In the genomic region with DNA sequence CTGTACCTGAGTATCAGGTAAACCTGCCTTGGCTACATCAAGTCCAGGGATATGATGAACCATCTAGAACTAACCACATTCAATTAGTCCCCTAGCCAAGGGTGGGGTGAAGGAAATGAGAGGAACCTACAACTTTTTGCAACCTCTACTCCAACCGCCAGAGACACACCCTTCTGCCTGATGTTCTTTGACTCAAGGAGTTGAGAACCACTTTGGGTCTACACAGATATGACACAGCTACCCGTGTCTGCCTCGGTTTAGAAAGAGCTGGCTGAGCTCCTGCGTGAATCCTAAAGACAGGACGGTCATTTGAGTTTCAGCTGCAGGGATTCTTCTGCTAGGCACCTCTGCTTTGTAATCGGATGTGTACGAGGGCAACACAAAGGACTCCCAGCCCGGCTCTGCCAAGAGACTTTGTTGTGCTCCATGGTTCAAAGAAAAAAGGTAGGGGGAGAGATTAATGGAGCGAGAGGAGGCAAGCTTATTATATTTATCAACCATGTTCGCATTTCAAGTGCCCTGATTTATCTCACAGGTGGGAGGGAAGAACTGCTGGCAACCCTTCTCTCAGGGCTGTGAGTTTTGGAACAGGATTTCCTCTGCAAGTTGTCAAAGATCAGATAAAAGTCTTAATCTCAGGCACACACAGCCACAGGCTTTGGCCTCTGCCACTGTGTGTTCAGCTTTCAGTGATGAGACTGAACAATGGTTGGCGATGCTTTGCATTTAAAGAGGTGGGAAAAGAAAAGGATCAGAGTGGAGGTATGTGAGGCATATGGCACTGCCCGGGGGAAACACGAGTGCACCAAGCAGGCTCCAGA, we compare ENCODE assay signal across 11 cellular contexts. TPM values are rescaled to one million over a fixed set of nuclear protein-coding genes. Genes with fewer than 3 reads are reported as not detected.
DNase-seq lines count a peak whose midpoint lies in the region; ATAC-seq and TF ChIP-seq lines count a peak whose summit lies in the region.
"Had no signal": no experiment of that assay in that cellular context is flagged by ENCODE, and none has a peak within 500 bp of the region (broad histone marks: within the 10 kb centered on the region; RNA-seq: fewer than 3 reads in every experiment).

No MANE protein-coding gene starts in this region.

- H3K4me3 ChIP-seq in CD4-positive, CD25-positive, alpha-beta regulatory T cell (ENCODE audit: low read depth, low read length) = peak overlapping the region; percentile 77
- H3K4me3 ChIP-seq in HL-60 (replicated peaks; ENCODE audit: insufficient read depth, low read length) = no peak overlapping the region

- POLR2A ChIA-PET in activated CD8-positive, alpha-beta T cell treated with anti-CD3 and anti-CD28 coated beads, Interleukin-2, amount 10 ng/mL, durations not matched to agents 7 days and 5 days (lab: Charles Lee) = interaction anchor here (1.0 to 4.6 kb wide), 4 partner anchors 8 to 35 kb away, joined by 4 to 30 read pairs (median 10); a partner anchor contains a TSS

- CTCF ChIA-PET in activated CD8-positive, alpha-beta T cell treated with anti-CD3 and anti-CD28 coated beads, Interleukin-2, amount 10 ng/mL, durations not matched to agents 7 days and 5 days (lab: Charles Lee) = interaction anchor here (0.9 to 3.8 kb wide), 8 partner anchors 8 to 102 kb away, joined by 3 to 13 read pairs (median 4); no protein-coding TSS in a partner anchor

- peak overlapping the region; percentile 81 to 90 (median 85) for H3K4me3 Mint-ChIP-seq in CD4-positive, CD25-positive, alpha-beta regulatory T cell
- peak overlapping the region; percentile 72 for H3K4me3 Mint-ChIP-seq in activated CD8-positive, alpha-beta T cell treated with anti-CD3 and anti-CD28 coated beads, Interleukin-2, amount 10 ng/mL, durations not matched to agents 7 days and 5 days

- H3K36me3 ChIP-seq in CD4-positive, CD25-positive, alpha-beta regulatory T cell (ENCODE audit: control insufficient read depth, insufficient read depth, low read length) = peaks cover 4% of the 10 kb centered on the region

- ATAC-seq in CD4-positive, CD25-positive, alpha-beta regulatory T cell (ENCODE audit: low read depth in 2 of 2) = peak; percentile 32 to 42
- peak; percentile 33 for ATAC-seq in activated CD8-positive, alpha-beta T cell treated with anti-CD3 and anti-CD28 coated beads, Interleukin-2, amount 10 ng/mL, durations not matched to agents 7 days and 5 days
- ATAC-seq in GM18907 (IDR thresholded peaks at IDR 0.05; ENCODE audit: unreplicated experiment) = no peak

- H3K27me3 Mint-ChIP-seq in CD4-positive, CD25-positive, alpha-beta regulatory T cell = peaks cover 7% of the 10 kb centered on the region
- no peaks in the 10 kb centered on the region for H3K27me3 Mint-ChIP-seq in activated CD8-positive, alpha-beta T cell treated with anti-CD3 and anti-CD28 coated beads, Interleukin-2, amount 10 ng/mL, durations not matched to agents 7 days and 5 days (ENCODE audit: low read depth)

- no peak for TF ChIP-seq CTCF in HL-60 (IDR thresholded peaks at IDR 0.05; ENCODE audit: insufficient read depth, low read length)

- H3K9me3 ChIP-seq in CD4-positive, CD25-positive, alpha-beta regulatory T cell (ENCODE audit: control insufficient read depth in 2 of 2, low read length in 2 of 2) = no peaks in the 10 kb centered on the region

- peak overlapping the region; percentile 85 to 99 (median 92) for H3K27ac Mint-ChIP-seq in CD4-positive, CD25-positive, alpha-beta regulatory T cell
- peak overlapping the region; percentile 94 for H3K27ac Mint-ChIP-seq in activated CD8-positive, alpha-beta T cell treated with anti-CD3 and anti-CD28 coated beads, Interleukin-2, amount 10 ng/mL, durations not matched to agents 7 days and 5 days

- peak in 2 of 3 donors; percentile 55 to 79 for DNase-seq in CD4-positive, CD25-positive, alpha-beta regulatory T cell
- DNase-seq in HL-60 (ENCODE audit: low read depth in 1 of 2, low spot score in 1 of 2) (peak in 1 of 2 experiments; percentile 61), lung microvascular endothelial cell (ENCODE audit: low read depth in 2 of 2) (peak; percentile 70 to 87), H4 (ENCODE audit: low spot score) (no peak), A172 (ENCODE audit: low spot score) (no peak), germinal center (ENCODE audit: low spot score) (no peak)
- peak; percentile 56 for DNase-seq in activated CD8-positive, alpha-beta T cell treated with anti-CD3 and anti-CD28 coated beads, Interleukin-2, amount 10 ng/mL, durations not matched to agents 7 days and 5 days
- DNase-seq: activated CD4-positive, CD25-positive, alpha-beta regulatory T cell; NCI-H146 had no signal

- peaks cover 100% of the 10 kb centered on the region for H3K4me1 ChIP-seq in CD4-positive, CD25-positive, alpha-beta regulatory T cell (ENCODE audit: control insufficient read depth, insufficient read depth, low read length, poor library complexity, severe bottlenecking)

- H3K36me3 Mint-ChIP-seq in CD4-positive, CD25-positive, alpha-beta regulatory T cell = peaks cover 13% of the 10 kb centered on the region
- H3K36me3 Mint-ChIP-seq in activated CD8-positive, alpha-beta T cell treated with anti-CD3 and anti-CD28 coated beads, Interleukin-2, amount 10 ng/mL, durations not matched to agents 7 days and 5 days (ENCODE audit: low read depth) = peaks cover 65% of the 10 kb centered on the region

- no peaks in the 10 kb centered on the region for H3K27me3 ChIP-seq in CD4-positive, CD25-positive, alpha-beta regulatory T cell (ENCODE audit: control insufficient read depth, insufficient read depth, low read length)
- H3K27me3 ChIP-seq in HL-60 (ENCODE audit: insufficient read depth, poor library complexity, severe bottlenecking) = no peaks in the 10 kb centered on the region

- peaks cover 50 to 99% (median 88%) of the 10 kb centered on the region in 4 donors for H3K4me1 Mint-ChIP-seq in CD4-positive, CD25-positive, alpha-beta regulatory T cell
- peaks cover 100% of the 10 kb centered on the region for H3K4me1 Mint-ChIP-seq in activated CD8-positive, alpha-beta T cell treated with anti-CD3 and anti-CD28 coated beads, Interleukin-2, amount 10 ng/mL, durations not matched to agents 7 days and 5 days (ENCODE audit: low read depth)

- peaks cover 0 to 1% (median 0%) of the 10 kb centered on the region in 7 donors for H3K9me3 Mint-ChIP-seq in CD4-positive, CD25-positive, alpha-beta regulatory T cell
- no peaks in the 10 kb centered on the region for H3K9me3 Mint-ChIP-seq in activated CD8-positive, alpha-beta T cell treated with anti-CD3 and anti-CD28 coated beads, Interleukin-2, amount 10 ng/mL, durations not matched to agents 7 days and 5 days (ENCODE audit: insufficient read depth)

- peak overlapping the region; percentile 71 for H3K27ac ChIP-seq in CD4-positive, CD25-positive, alpha-beta regulatory T cell (ENCODE audit: insufficient read depth, low read length, poor library complexity, severe bottlenecking)
- peak overlapping the region; percentile 83 for H3K27ac ChIP-seq in HL-60 (replicated peaks)
- H3K27ac ChIP-seq: epithelial cell of prostate had no signal

RNA-seq across cellular contexts. Expression of a gene that starts 35.1 kb away (rescaled TPM):
- 119 TPM for total RNA-seq in CD4-positive, CD25-positive, alpha-beta regulatory T cell
- polyA plus RNA-seq in CD4-positive, CD25-positive, alpha-beta regulatory T cell = 10 to 100 TPM; 58.0 to 72.6 (median 65.5) TPM
- total RNA-seq in activated CD8-positive, alpha-beta T cell treated with anti-CD3 and anti-CD28 coated beads, Interleukin-2, amount 10 ng/mL, durations not matched to agents 7 days and 5 days = 10 to 100 TPM; 83.4 to 93.4 TPM
- total RNA-seq in lung microvascular endothelial cell = 95.5 and 119 TPM in 2 replicates
- total RNA-seq in H4 (2014; rRNA removed; shearing (Covaris generic)) = 4.6 and 4.9 TPM in 2 replicates
- total RNA-seq in A172 (2014; rRNA removed; shearing (Covaris generic)) = 3.6 and 6.1 TPM in 2 replicates

Comparison
In these comparisons a context has a peak if more than half of its experiments do, and no peak if none do; other contexts are left out.
1. DNase-seq: peak in CD4-positive, CD25-positive, alpha-beta regulatory T cell (2 of 3), activated CD8-positive, alpha-beta T cell treated with anti-CD3 and anti-CD28 coated beads, Interleukin-2, amount 10 ng/mL, durations not matched to agents 7 days and 5 days (single experiment) and lung microvascular endothelial cell (2 of 2); none in H4 (single experiment), A172 (single experiment) and germinal center (single experiment).
2. RNA of a gene that starts 35.1 kb away (total RNA-seq): 119 TPM in CD4-positive, CD25-positive, alpha-beta regulatory T cell (single experiment), 95.5 to 119 TPM in lung microvascular endothelial cell and 83.4 to 93.4 TPM in activated CD8-positive, alpha-beta T cell treated with anti-CD3 and anti-CD28 coated beads, Interleukin-2, amount 10 ng/mL, durations not matched to agents 7 days and 5 days; 4.6 to 4.9 TPM in H4 and 3.6 to 6.1 TPM in A172; every median in the first group is over 10 times any median in the second.